ENCODE assay signal across 30 cellular contexts in the genomic region with DNA sequence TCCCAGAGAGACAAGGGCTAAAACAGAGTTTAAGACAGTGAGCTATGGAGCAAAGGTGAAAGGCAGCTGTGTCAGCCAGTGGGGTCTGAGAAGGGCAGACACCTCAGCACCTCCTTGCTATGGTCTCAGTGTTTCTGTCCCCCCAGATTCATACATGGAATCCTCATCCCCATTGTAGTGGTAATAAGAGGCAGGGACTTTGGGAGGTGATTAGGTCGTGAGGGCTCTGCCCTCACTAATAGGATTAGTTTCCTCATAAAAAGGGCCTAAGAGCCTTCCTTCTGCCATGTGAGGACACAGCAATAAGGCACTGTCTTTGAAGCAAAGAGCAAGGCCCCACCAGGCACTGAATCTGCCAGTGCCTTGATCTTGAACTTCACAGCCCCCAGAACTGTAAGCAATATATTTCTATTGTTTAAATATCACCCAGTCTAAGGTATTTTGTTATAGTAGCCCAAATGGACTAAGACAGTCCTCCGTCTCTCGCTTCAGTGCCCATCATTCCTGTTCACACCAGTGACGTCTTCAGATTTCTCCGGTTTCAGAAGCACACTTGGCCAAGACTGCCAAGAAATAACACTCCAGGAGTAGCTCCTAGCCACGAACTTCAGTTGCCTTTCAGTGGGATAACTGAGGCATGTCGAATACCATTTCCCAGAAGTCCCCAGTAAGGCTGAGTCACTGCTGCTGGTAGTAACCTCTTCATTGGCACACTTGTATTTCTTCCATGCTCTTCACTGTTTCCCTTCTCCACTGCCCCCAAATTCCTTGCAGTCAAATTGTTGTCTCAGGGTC. TPM values are rescaled to one million over a fixed set of nuclear protein-coding genes. Genes with fewer than 3 reads are reported as not detected.
"Had no signal": no experiment of that assay in that cellular context is flagged by ENCODE, and none has a peak within 500 bp of the region (broad histone marks: within the 10 kb centered on the region; RNA-seq: fewer than 3 reads in every experiment).

No MANE protein-coding gene starts in this region.

- H3K27me3 Mint-ChIP-seq: activated naive CD8-positive, alpha-beta T cell treated with anti-CD3 and anti-CD28 coated beads for 36 hours had no signal

- H3K27me3 ChIP-seq: brain microvascular endothelial cell, cardiac muscle cell, Peyer's patch had no signal

- H3K36me3 Mint-ChIP-seq: activated CD8-positive, alpha-beta memory T cell treated with anti-CD3 and anti-CD28 coated beads, Interleukin-2, amount 10 ng/mL, durations not matched to agents 7 days and 5 days; activated naive CD4-positive, alpha-beta T cell treated with anti-CD3 and anti-CD28 coated beads, Interleukin-2, amount 10 ng/mL, durations not matched to agents 7 days and 5 days; activated naive CD8-positive, alpha-beta T cell treated with anti-CD3 and anti-CD28 coated beads for 36 hours; WTC11 had no signal

- H3K4me3 Mint-ChIP-seq: activated CD8-positive, alpha-beta memory T cell treated with anti-CD3 and anti-CD28 coated beads, Interleukin-2, amount 10 ng/mL, durations not matched to agents 7 days and 5 days; activated naive CD4-positive, alpha-beta T cell treated with anti-CD3 and anti-CD28 coated beads, Interleukin-2, amount 10 ng/mL, durations not matched to agents 7 days and 5 days; activated naive CD8-positive, alpha-beta T cell treated with anti-CD3 and anti-CD28 coated beads for 36 hours; activated T-helper 17 cell treated with anti-CD3 and anti-CD28 coated beads, Interleukin-2, amount 50 U/mL, for 72 hours; T-helper 2 cell treated with Interferon-gamma antibody and Interleukin-4, amounts not matched to agents 5 μg/mL and 100 μg/mL, for 36 hours; WTC11 had no signal

- H3K9me3 ChIP-seq: Peyer's patch, SJSA1 had no signal

- H3K4me1 ChIP-seq: Peyer's patch, SJSA1 had no signal

- H3K9me3 Mint-ChIP-seq: activated naive CD4-positive, alpha-beta T cell treated with anti-CD3 and anti-CD28 coated beads, Interleukin-2, amount 10 ng/mL, durations not matched to agents 7 days and 5 days; activated naive CD8-positive, alpha-beta T cell treated with anti-CD3 and anti-CD28 coated beads for 36 hours; activated T-helper 17 cell treated with anti-CD3 and anti-CD28 coated beads, Interleukin-2, amount 50 U/mL, for 72 hours; T-helper 2 cell treated with Interferon-gamma antibody and Interleukin-4, amounts not matched to agents 5 μg/mL and 100 μg/mL, for 36 hours; WTC11 had no signal

- H3K9ac ChIP-seq: KMS-11 had no signal

- ATAC-seq: activated CD8-positive, alpha-beta memory T cell treated with anti-CD3 and anti-CD28 coated beads, Interleukin-2, amount 10 ng/mL, durations not matched to agents 7 days and 5 days; activated T-helper 17 cell treated with anti-CD3 and anti-CD28 coated beads, Interleukin-2, amount 50 U/mL, for 72 hours; SK-N-SH treated with all-trans-retinoic acid at 6 μM for 48 hours; WTC11 had no signal

- H3K4me1 Mint-ChIP-seq: activated CD8-positive, alpha-beta memory T cell treated with anti-CD3 and anti-CD28 coated beads, Interleukin-2, amount 10 ng/mL, durations not matched to agents 7 days and 5 days; activated naive CD4-positive, alpha-beta T cell treated with anti-CD3 and anti-CD28 coated beads, Interleukin-2, amount 10 ng/mL, durations not matched to agents 7 days and 5 days; activated naive CD8-positive, alpha-beta T cell treated with anti-CD3 and anti-CD28 coated beads for 36 hours; activated T-helper 17 cell treated with anti-CD3 and anti-CD28 coated beads, Interleukin-2, amount 50 U/mL, for 72 hours had no signal

- H3K4me3 ChIP-seq: cardiac muscle cell, Peyer's patch, SJSA1 had no signal

- DNase-seq: activated CD4-positive, alpha-beta T cell treated with anti-CD3 and anti-CD28 coated beads for 48 hours; activated CD4-positive, alpha-beta T cell treated with anti-CD3 and anti-CD28 coated beads, Interleukin-2, amount 50 U/mL, for 48 hours; activated CD4-positive, CD25-positive, alpha-beta regulatory T cell treated with anti-CD3 and anti-CD28 coated beads, Interleukin-2, amount 50 U/mL, for 72 hours; activated CD8-positive, alpha-beta memory T cell treated with anti-CD3 and anti-CD28 coated beads, Interleukin-2, amount 10 ng/mL, durations not matched to agents 7 days and 5 days; activated gamma-delta T cell; activated naive CD4-positive, alpha-beta T cell treated with anti-CD3 and anti-CD28 coated beads, Interleukin-2, amount 10 ng/mL, durations not matched to agents 7 days and 5 days; activated naive CD8-positive, alpha-beta T cell treated with anti-CD3 and anti-CD28 coated beads for 36 hours; activated T-cell treated with anti-CD3 and anti-CD28 coated beads, Interleukin-2, amount 50 U/mL, for 48 hours; brain microvascular endothelial cell; NCI-H1092; NCI-H1417; NCI-H1930; NCI-H2171; NCI-H226; NCI-H526; NCI-H774; NK-92 treated with Interleukin-12 subunit alpha and Interleukin-12 subunit beta, amount 100 ng/mL, for 24 hours; OCI-M1; Peyer's patch; SHP77; SW 1271 had no signal

- H3K27ac Mint-ChIP-seq: activated CD8-positive, alpha-beta memory T cell treated with anti-CD3 and anti-CD28 coated beads, Interleukin-2, amount 10 ng/mL, durations not matched to agents 7 days and 5 days; activated naive CD4-positive, alpha-beta T cell treated with anti-CD3 and anti-CD28 coated beads, Interleukin-2, amount 10 ng/mL, durations not matched to agents 7 days and 5 days; activated naive CD8-positive, alpha-beta T cell treated with anti-CD3 and anti-CD28 coated beads for 36 hours; activated T-helper 17 cell treated with anti-CD3 and anti-CD28 coated beads, Interleukin-2, amount 50 U/mL, for 72 hours; T-helper 2 cell treated with Interferon-gamma antibody and Interleukin-4, amounts not matched to agents 5 μg/mL and 100 μg/mL, for 36 hours; WTC11 had no signal

- H3K4me2 ChIP-seq: KMS-11 had no signal

- H3K27ac ChIP-seq: brain microvascular endothelial cell, cardiac muscle cell, KMS-11, Peyer's patch, SJSA1 had no signal

- H3K36me3 ChIP-seq: brain microvascular endothelial cell, cardiac muscle cell, Peyer's patch, SJSA1 had no signal

RNA-seq across cellular contexts. Expression of gene SLC13A3, which starts 32.7 kb away (rescaled TPM):
- total RNA-seq: activated naive CD8-positive, alpha-beta T cell treated with anti-CD3 and anti-CD28 coated beads for 36 hours; activated T-helper 17 cell treated with anti-CD3 and anti-CD28 coated beads, Interleukin-2, amount 50 U/mL, for 72 hours; MCF 10A; NCI-H460; SJSA1 had no signal
